ENCODE assay signal across 14 cellular contexts in the genomic region with DNA sequence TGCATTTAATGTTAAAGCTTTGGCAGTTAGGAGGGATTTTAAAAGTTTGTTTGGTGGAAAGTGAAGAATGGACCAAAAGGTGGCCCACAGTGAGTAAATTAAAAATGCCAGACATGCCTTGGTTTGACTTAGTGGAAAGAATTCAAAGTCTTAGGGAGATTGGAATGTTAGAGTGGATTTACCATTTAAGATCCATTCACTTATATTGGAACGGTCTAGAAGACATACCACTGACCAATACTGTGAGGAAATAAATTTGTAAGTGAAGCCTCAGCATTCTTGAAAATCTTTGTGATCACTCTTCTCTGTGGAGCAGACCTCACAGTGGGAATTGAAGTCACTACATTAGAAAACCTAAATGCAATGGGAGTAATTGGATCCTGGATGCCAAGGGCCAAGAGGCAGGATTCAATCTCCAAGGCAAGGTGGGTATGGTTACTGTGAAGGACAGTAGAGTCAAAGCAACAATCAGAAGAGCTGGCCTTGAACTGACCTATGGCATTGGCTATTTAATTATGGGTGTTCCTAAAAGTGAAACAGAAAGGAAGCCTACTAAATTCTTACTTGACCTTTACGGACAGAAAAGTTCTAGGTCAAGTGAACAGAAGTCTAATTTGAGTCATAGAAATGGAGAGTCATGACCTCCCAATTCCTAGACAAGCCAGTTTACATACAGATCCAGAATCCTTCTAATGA. TPM values are rescaled to one million over a fixed set of nuclear protein-coding genes. Genes with fewer than 3 reads are reported as not detected.
DNase-seq lines count a peak whose midpoint lies in the region; ATAC-seq and TF ChIP-seq lines count a peak whose summit lies in the region.
"Had no signal": no experiment of that assay in that cellular context is flagged by ENCODE, and none has a peak within 500 bp of the region (broad histone marks: within the 10 kb centered on the region; RNA-seq: fewer than 3 reads in every experiment).

No MANE protein-coding gene starts in this region.

- peaks cover 14% of the 10 kb centered on the region for H3K9me3 Mint-ChIP-seq in Caco-2 (ENCODE audit: unreplicated experiment)
- H3K9me3 Mint-ChIP-seq: dendritic cell treated with granulocyte-macrophage colony-stimulating factor and Interleukin-4, amounts not matched to agents 40 ng/mL and 50 ng/mL, for 4 days; WTC11 had no signal

- H3K4me2 ChIP-seq in GM23248 (ENCODE audit: unreplicated experiment), result no peak overlapping the region

- ATAC-seq in GM18867 (IDR thresholded peaks at IDR 0.05; ENCODE audit: unreplicated experiment) (peak; percentile 95), GM21737 (IDR thresholded peaks at IDR 0.05; ENCODE audit: unreplicated experiment) (peak; percentile 59), HG03175 (IDR thresholded peaks at IDR 0.05; ENCODE audit: unreplicated experiment) (peak; percentile 88)

- H3K4me1 ChIP-seq in Caco-2 (0 out of 2 replicates have a peak, but pooled peaks cover 8% of the 10 kb centered on the region), esophagus squamous epithelium (no peaks in the 10 kb centered on the region), GM23248 (ENCODE audit: insufficient read depth) (no peaks in the 10 kb centered on the region)

- DNase-seq in fibroblast of peridontal ligament (ENCODE audit: extremely low read depth) (peak; percentile 27), Caco-2 (no peak), C1 segment of cervical spinal cord (lab: John Stamatoyannopoulos, UW) (no peak), esophagus squamous epithelium (lab: John Stamatoyannopoulos, UW) (no peak), GM23248 (no peak)
- DNase-seq: activated CD8-positive, alpha-beta memory T cell treated with anti-CD3 and anti-CD28 coated beads, Interleukin-2, amount 50 U/mL, for 4 hours; HCEC 1CT; MG63; NCI-H2171 treated with DMSO at 0.1 percent for 48 hours had no signal

- H3K27me3 ChIP-seq in Caco-2 (replicated peaks; ENCODE audit: control insufficient read depth, insufficient read depth, low read length), result no peaks in the 10 kb centered on the region
- no peaks in the 10 kb centered on the region for H3K27me3 ChIP-seq in esophagus squamous epithelium
- no peaks in the 10 kb centered on the region for H3K27me3 ChIP-seq in GM23248 (replicated peaks; ENCODE audit: insufficient read depth)
- H3K27me3 ChIP-seq: MG63 had no signal

- H3K27ac ChIP-seq in esophagus squamous epithelium (no peak overlapping the region), GM23248 (no peak overlapping the region)

- H3K79me2 ChIP-seq in GM23248 (ENCODE audit: insufficient read depth), result no peaks in the 10 kb centered on the region

- TF ChIP-seq CTCF in Caco-2 (IDR thresholded peaks at IDR 0.05; ENCODE audit: insufficient read depth in 1 of 2, low read depth in 1 of 2, low read length in 1 of 2, severe bottlenecking in 1 of 2, unreplicated experiment in 1 of 2), result no peak
- TF ChIP-seq CTCF in esophagus squamous epithelium (IDR thresholded peaks at IDR 0.05), result no peak

- peaks cover 7% of the 10 kb centered on the region for H3K4me1 Mint-ChIP-seq in Caco-2 (ENCODE audit: low read depth, unreplicated experiment)
- H3K4me1 Mint-ChIP-seq: WTC11 had no signal

- H3K36me3 ChIP-seq in Caco-2 (ENCODE audit: control insufficient read depth, insufficient read depth, low read length) (no peaks in the 10 kb centered on the region), esophagus squamous epithelium (no peaks in the 10 kb centered on the region), GM23248 (ENCODE audit: low read depth) (no peaks in the 10 kb centered on the region)
- H3K36me3 ChIP-seq: MG63 had no signal

- no peak overlapping the region for H3K4me3 Mint-ChIP-seq in Caco-2 (ENCODE audit: unreplicated experiment)
- H3K4me3 Mint-ChIP-seq: dendritic cell treated with granulocyte-macrophage colony-stimulating factor and Interleukin-4, amounts not matched to agents 40 ng/mL and 50 ng/mL, for 4 days; WTC11 had no signal

- H3K36me3 Mint-ChIP-seq in Caco-2 (ENCODE audit: insufficient read depth, unreplicated experiment), result no peaks in the 10 kb centered on the region
- H3K36me3 Mint-ChIP-seq: WTC11 had no signal

- H3F3A ChIP-seq in GM23248 (ENCODE audit: insufficient read depth), result no peaks in the 10 kb centered on the region

- CTCF ChIA-PET in Caco-2 (lab: Charles Lee), result no interaction called here

- intact Hi-C loops in Caco-2 (cut with micrococcal nuclease; ENCODE audit: unreplicated experiment), result no loop called here
- intact Hi-C loops in esophagus squamous epithelium (cut with DNase I), result no loop called here

- H3K27ac Mint-ChIP-seq in Caco-2 (ENCODE audit: unreplicated experiment), result no peak overlapping the region
- H3K27ac Mint-ChIP-seq: dendritic cell treated with granulocyte-macrophage colony-stimulating factor and Interleukin-4, amounts not matched to agents 40 ng/mL and 50 ng/mL, for 4 days; WTC11 had no signal

- BruUV-seq in Caco-2 (replicated peaks; lab: Mats Ljungman, UMichigan), result no TSS peak

- H3K4me3 ChIP-seq in Caco-2 (ENCODE audit: low read depth, low read length), result no peak overlapping the region
- no peak overlapping the region for H3K4me3 ChIP-seq in esophagus squamous epithelium
- no peak overlapping the region for H3K4me3 ChIP-seq in GM23248
- H3K4me3 ChIP-seq: MG63 had no signal

- no peak overlapping the region for H2AFZ ChIP-seq in GM23248

- H4K20me1 ChIP-seq in GM23248 (ENCODE audit: insufficient read depth), result no peaks in the 10 kb centered on the region

- no peak overlapping the region for H3K9ac ChIP-seq in GM23248

- no peaks in the 10 kb centered on the region for H3K27me3 Mint-ChIP-seq in Caco-2 (ENCODE audit: insufficient read depth, unreplicated experiment)
- H3K27me3 Mint-ChIP-seq: dendritic cell treated with granulocyte-macrophage colony-stimulating factor and Interleukin-4, amounts not matched to agents 40 ng/mL and 50 ng/mL, for 4 days had no signal

- in situ Hi-C loops in GM23248 (cut with MboI), result no loop called here

- no peaks in the 10 kb centered on the region for H3K9me3 ChIP-seq in Caco-2
- no peaks in the 10 kb centered on the region for H3K9me3 ChIP-seq in esophagus squamous epithelium
- H3K9me3 ChIP-seq in GM23248 (ENCODE audit: low read depth), result no peaks in the 10 kb centered on the region
- H3K9me3 ChIP-seq: MG63 had no signal

- TF ChIP-seq POLR2A in esophagus squamous epithelium (IDR thresholded peaks at IDR 0.05), result no peak

- 88 to 93% methylated on average over 2 of the region's 2 CpGs for WGBS in esophagus squamous epithelium, 2 donors
- 89 to 92% methylated on average over 2 of the region's 2 CpGs for WGBS in GM23248 (ENCODE audit: low coverage in 1 of 2, low lambda C conversion rate in 2 of 2, missing lambda C conversion rate in 2 of 2), 2 experiments

- H3K9me2 ChIP-seq in GM23248 (ENCODE audit: insufficient read depth), result no peaks in the 10 kb centered on the region

- POLR2A ChIA-PET in Caco-2 (lab: Charles Lee), result no interaction called here

RNA-seq across cellular contexts. Expression of a gene that starts 40.2 kb away (rescaled TPM):
- total RNA-seq in Caco-2 (2022), result 33.1 and 35.4 TPM in 2 replicates
- total RNA-seq in esophagus squamous epithelium, result 10 to 100 TPM; 17.9 to 33.6 (median 25.7) TPM
- 14.4 and 22.4 TPM in 2 replicates for total RNA-seq in GM23248 (2014; rRNA removed; shearing (Covaris generic))
- polyA plus RNA-seq in GM23248 (2016; fragmentation: Nextera tagmentation; extraction: Ambion mirVana), result 21.7 and 24.2 TPM in 2 replicates
